Comparison of ENCODE assay signal across 19 cellular contexts in the genomic region with DNA sequence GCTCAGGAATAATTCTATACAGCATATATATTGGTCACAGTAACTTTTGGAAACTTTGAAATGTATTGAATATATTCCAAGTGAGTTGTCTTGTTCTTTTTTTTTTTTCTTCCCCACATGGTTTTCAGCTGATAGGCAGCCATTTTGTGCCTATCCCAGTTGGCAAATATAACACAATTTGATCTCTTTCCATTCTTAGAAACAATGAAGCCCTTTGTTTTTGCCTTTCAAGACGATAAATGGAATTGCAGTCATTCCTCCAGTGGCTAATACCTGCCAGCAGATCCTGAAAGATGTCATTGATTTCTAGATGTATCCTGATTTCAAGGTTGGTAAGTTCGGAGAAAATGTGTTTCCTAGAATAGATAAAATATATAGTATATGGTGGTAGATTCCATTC.
"Had no signal": no experiment of that assay in that cellular context is flagged by ENCODE, and none has a peak within 500 bp of the region (broad histone marks: within the 10 kb centered on the region; RNA-seq: fewer than 3 reads in every experiment).

No MANE protein-coding gene starts in this region.

- H3K4me1 Mint-ChIP-seq: naive thymus-derived CD4-positive, alpha-beta T cell had no signal

- ATAC-seq: foreskin keratinocyte; gastrocnemius medialis; heart right ventricle; left cardiac atrium; left lung; left ventricle myocardium superior; lower lobe of right lung; naive thymus-derived CD4-positive, alpha-beta T cell had no signal

- H3K27ac Mint-ChIP-seq: naive thymus-derived CD4-positive, alpha-beta T cell had no signal

- H3K27me3 ChIP-seq: dorsolateral prefrontal cortex, esophagus muscularis mucosa, foreskin keratinocyte, gastrocnemius medialis, heart right ventricle, left lung had no signal

- H3K36me3 ChIP-seq: esophagus muscularis mucosa, gastrocnemius medialis, heart right ventricle, left lung, lower lobe of right lung had no signal

- DNase-seq: dermis blood vessel endothelial cell; dorsolateral prefrontal cortex; effector CD4-positive, alpha-beta T cell; effector memory CD4-positive, alpha-beta T cell; foreskin keratinocyte; gastrocnemius medialis; glutamatergic neuron; head of caudate nucleus; heart right ventricle; hippocampal formation; left cardiac atrium; left lung; left ventricle myocardium superior; lower lobe of right lung; mesenchymal stem cell; midbrain; naive thymus-derived CD4-positive, alpha-beta T cell had no signal

- H3K4me3 ChIP-seq: coronary artery, dorsolateral prefrontal cortex, esophagus muscularis mucosa, gastrocnemius medialis, heart right ventricle, left lung, lower lobe of right lung had no signal

- H3K36me3 Mint-ChIP-seq: naive thymus-derived CD4-positive, alpha-beta T cell had no signal

- H3K27me3 Mint-ChIP-seq: naive thymus-derived CD4-positive, alpha-beta T cell had no signal

- H3K4me1 ChIP-seq: esophagus muscularis mucosa, foreskin keratinocyte, gastrocnemius medialis, left lung, lower lobe of right lung had no signal

- H3K27ac ChIP-seq: coronary artery, dorsolateral prefrontal cortex, esophagus muscularis mucosa, foreskin keratinocyte, gastrocnemius medialis, heart right ventricle, left lung, lower lobe of right lung had no signal

- H3K4me3 Mint-ChIP-seq: naive thymus-derived CD4-positive, alpha-beta T cell had no signal

- H3K9me3 ChIP-seq: esophagus muscularis mucosa, gastrocnemius medialis, lower lobe of right lung had no signal
